ENCODE assay signal across 1 cellular context in the genomic region with DNA sequence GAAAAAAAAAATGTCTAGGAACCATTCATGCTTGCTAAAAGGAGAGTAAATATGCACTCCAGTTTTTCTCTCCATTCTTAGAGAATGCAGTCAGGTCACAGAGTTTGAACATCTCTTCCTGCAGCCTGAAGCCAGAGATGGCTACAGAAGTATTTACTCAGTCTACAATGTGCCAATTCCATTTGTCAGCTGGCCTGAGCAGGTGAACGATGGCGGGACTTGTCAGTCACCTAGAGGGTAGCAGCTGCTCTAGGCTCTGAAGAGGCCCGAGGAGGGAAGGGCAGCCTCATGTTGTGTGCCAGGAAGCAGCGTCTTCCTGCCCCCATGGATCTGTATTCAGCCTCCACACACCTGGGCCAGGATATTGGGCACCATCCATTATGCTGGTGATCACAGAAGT.
TF ChIP-seq lines count a peak whose summit lies in the region.

No MANE protein-coding gene starts in this region.

TF ChIP-seq in H1, 55 proteins besides CTCF, POLR2A, EP300 and RAD21:
- no peak for TF ChIP-seq SIX5 (IDR thresholded peaks at IDR 0.05; ENCODE audit: low read depth, low read length)
- no peak for TF ChIP-seq POU5F1 (IDR thresholded peaks at IDR 0.05; ENCODE audit: low read depth, low read length)
- TF ChIP-seq CEBPB (IDR thresholded peaks at IDR 0.05; ENCODE audit: low read depth, low read length), result no peak
- TF ChIP-seq SP2 (IDR thresholded peaks at IDR 0.05; ENCODE audit: low read length), result no peak
- TF ChIP-seq RXRA (IDR thresholded peaks at IDR 0.05; ENCODE audit: insufficient read depth, low read depth, low read length), result no peak
- TF ChIP-seq RFX5 (IDR thresholded peaks at IDR 0.05; ENCODE audit: borderline replicate concordance, low read depth, low read length), result no peak
- TF ChIP-seq BRCA1 (IDR thresholded peaks at IDR 0.05; ENCODE audit: low read depth, low read length), result no peak
- no peak for TF ChIP-seq NRF1 (IDR thresholded peaks at IDR 0.05; ENCODE audit: low read depth, low read length)
